8 cellular contexts compared by ENCODE assay signal in genomic region chr11:92993004-92993403, GRCh38. TPM values are rescaled to one million over a fixed set of nuclear protein-coding genes. Genes with fewer than 3 reads are reported as not detected.
"Had no signal": no experiment of that assay in that cellular context is flagged by ENCODE, and none has a peak within 500 bp of the region (broad histone marks: within the 10 kb centered on the region; RNA-seq: fewer than 3 reads in every experiment).

No MANE protein-coding gene starts in this region.

- H3K4me1 Mint-ChIP-seq: GM23338, H9, IgD-negative memory B cell had no signal

- H3K4me3 ChIP-seq: GM23338 had no signal

- DNase-seq: H9, HCEC 1CT, KBM-7 had no signal

- H3K27me3 Mint-ChIP-seq: IgD-negative memory B cell had no signal

- H2AFZ ChIP-seq: GM23338 had no signal

- H3K27ac Mint-ChIP-seq: GM23338, H9, IgD-negative memory B cell had no signal

- H3K4me2 ChIP-seq: GM23338 had no signal

- H3K36me3 Mint-ChIP-seq: IgD-negative memory B cell had no signal

- H3K4me3 Mint-ChIP-seq: GM23338, H9 had no signal

RNA-seq across cellular contexts. Expression of gene MTNR1B, which starts 23.6 kb away (rescaled TPM):
- total RNA-seq: GM23338, H1, H9, HepG2, HT-29 had no signal
- polyA plus RNA-seq: GM23338, HepG2, IgD-negative memory B cell had no signal
